1 cellular context compared by ENCODE assay signal in the genomic region with DNA sequence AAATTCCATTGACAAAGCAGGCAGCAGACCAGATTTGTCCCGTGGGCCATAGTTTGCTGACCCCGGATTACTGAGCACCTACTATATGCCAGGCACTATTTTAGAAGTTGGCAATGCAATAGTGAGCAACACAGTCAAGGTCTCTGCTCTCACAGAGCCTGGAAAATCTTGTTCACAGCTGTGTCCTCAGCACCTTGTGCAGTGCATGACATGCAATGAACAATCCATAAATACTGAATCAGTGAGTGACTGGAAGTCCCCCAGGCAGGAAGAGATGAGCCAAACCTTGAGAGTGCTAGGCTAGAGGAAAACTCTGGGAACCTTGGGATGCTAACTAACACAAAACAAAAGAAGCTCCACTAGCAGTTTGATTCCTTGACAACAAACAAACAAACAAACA.
A peak's percentile ranks its signal among the peaks of the same experiment; 100 is the strongest.
TF ChIP-seq lines count a peak whose summit lies in the region.

No MANE protein-coding gene starts in this region.

TF ChIP-seq in IMR-90, 13 proteins besides CTCF, POLR2A, EP300 and RAD21:
- TF ChIP-seq MXI1 (IDR thresholded peaks at IDR 0.05; ENCODE audit: borderline replicate concordance, low read depth, low read length) (no peak), CEBPB (IDR thresholded peaks at IDR 0.05; ENCODE audit: low read depth, low read length) (peak; percentile 51; the same call in 1 of the 2 replicates)
